Comparison of ENCODE assay signal across 11 cellular contexts in the genomic region with DNA sequence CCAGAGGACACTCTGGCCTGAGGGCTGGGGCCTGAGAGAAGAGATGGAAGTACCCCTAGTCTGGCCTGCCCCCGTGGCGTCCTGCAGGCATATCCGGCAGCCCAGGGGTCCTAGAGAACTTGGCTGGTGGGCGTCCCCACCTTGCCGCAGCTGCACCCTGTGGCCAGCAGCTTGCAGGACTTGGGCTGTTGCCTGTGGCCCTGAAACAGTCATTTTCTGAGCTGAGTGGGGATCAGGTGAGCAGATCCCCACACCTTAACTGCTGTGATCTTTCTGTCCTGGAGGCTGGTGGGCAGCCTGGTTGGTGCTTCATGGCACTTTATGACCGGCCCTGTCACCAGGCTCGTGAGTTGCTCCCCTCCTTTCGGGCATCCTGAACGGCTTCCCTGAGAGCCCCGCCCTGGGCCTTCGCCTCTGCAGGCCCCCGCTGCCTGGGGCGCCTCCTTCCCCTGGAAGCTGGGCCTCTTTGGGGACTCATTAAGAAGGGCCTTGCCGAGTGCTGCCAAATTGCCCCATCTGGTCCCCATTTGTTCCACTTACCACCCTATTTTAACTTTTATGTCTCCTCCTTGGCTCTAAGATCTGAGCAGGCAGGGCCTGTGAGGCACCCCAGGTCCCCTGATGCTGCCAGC.
A peak's percentile ranks its signal among the peaks of the same experiment; 100 is the strongest.
DNase-seq lines count a peak whose midpoint lies in the region; ATAC-seq and TF ChIP-seq lines count a peak whose summit lies in the region.
"Had no signal": no experiment of that assay in that cellular context is flagged by ENCODE, and none has a peak within 500 bp of the region (broad histone marks: within the 10 kb centered on the region; RNA-seq: fewer than 3 reads in every experiment).

No MANE protein-coding gene starts in this region.

- no peaks in the 10 kb centered on the region for H3K27me3 ChIP-seq in stomach
- H3K27me3 ChIP-seq: SJSA1 had no signal

- TF ChIP-seq POLR2A in stomach (IDR thresholded peaks at IDR 0.05) = no peak

- H3K4me3 ChIP-seq in SK-N-MC (peak overlapping the region; percentile 20), foreskin fibroblast (ENCODE audit: low read depth in 1 of 2, low read length in 2 of 2) (no peak overlapping the region), stomach (no peak overlapping the region)
- H3K4me3 ChIP-seq: SJSA1 had no signal

- H3K27ac ChIP-seq in SK-N-MC = peak overlapping the region; percentile 32
- peak overlapping the region; percentile 25 to 93 (median 84) for H3K27ac ChIP-seq in stomach
- H3K27ac ChIP-seq: SJSA1 had no signal

- no peaks in the 10 kb centered on the region for H3K9me3 ChIP-seq in SK-N-MC (ENCODE audit: low read depth, low read length)
- H3K9me3 ChIP-seq in stomach = no peaks in the 10 kb centered on the region
- H3K9me3 ChIP-seq: SJSA1 had no signal

- no peak overlapping the region for H3K9ac ChIP-seq in SK-N-MC (ENCODE audit: insufficient read length)

- H3K36me3 ChIP-seq in SK-N-MC (ENCODE audit: insufficient read depth, low read length) (no peaks in the 10 kb centered on the region), stomach (peaks cover 0 to 14% (median 3%) of the 10 kb centered on the region in 4 donors)

- TF ChIP-seq CTCF in foreskin fibroblast (IDR thresholded peaks at IDR 0.05; ENCODE audit: low read depth, low read length) (no peak), stomach (IDR thresholded peaks at IDR 0.05) (no peak)

- intact Hi-C loops in stomach (cut with DNase I; ENCODE audit: low total_unique reads) = no loop called here

- no peak for TF ChIP-seq EP300 in stomach (IDR thresholded peaks at IDR 0.05)

- peak; percentile 38 to 44 for DNase-seq in activated CD4-positive, alpha-beta T cell treated with anti-CD3 and anti-CD28 coated beads, Interleukin-2, amount 50 U/mL, for 48 hours
- DNase-seq in activated CD4-positive, alpha-beta T cell treated with anti-CD3 and anti-CD28 coated beads, Interleukin-2, amount 50 U/mL, for 4 hours = no peak
- DNase-seq in SK-N-MC (ENCODE audit: low read depth, low spot score) = peak; percentile 81
- peak; percentile 49 to 88 for DNase-seq in foreskin fibroblast
- DNase-seq in stomach = no peak
- DNase-seq in CD1c-positive myeloid dendritic cell (ENCODE audit: extremely low spot score) = no peak
- no peak for DNase-seq in NCI-H187 (lab: John Stamatoyannopoulos, UW)
- DNase-seq: aorta, posterior cingulate gyrus had no signal

- peaks cover 94 to 100% (median 98%) of the 10 kb centered on the region in 4 donors for H3K4me1 ChIP-seq in stomach

- WGBS in stomach, 5 donors = 49 to 75% (median 61%) methylated on average over 9 to 14 of the region's 14 CpGs

- no peak for ATAC-seq in GM18868 (IDR thresholded peaks at IDR 0.05; ENCODE audit: unreplicated experiment)

Comparison
In these comparisons a context has a peak if more than half of its experiments do, and no peak if none do; other contexts are left out.
1. DNase-seq: peak in activated CD4-positive, alpha-beta T cell treated with anti-CD3 and anti-CD28 coated beads, Interleukin-2, amount 50 U/mL, for 48 hours (2 of 2), SK-N-MC (single experiment) and foreskin fibroblast (2 of 2); none in activated CD4-positive, alpha-beta T cell treated with anti-CD3 and anti-CD28 coated beads, Interleukin-2, amount 50 U/mL, for 4 hours (0 of 2), stomach (single experiment), CD1c-positive myeloid dendritic cell (single experiment) and NCI-H187 (0 of 2).